16 cellular contexts compared by ENCODE assay signal in genomic region chr6:133995758-133996157, GRCh38. TPM values are rescaled to one million over a fixed set of nuclear protein-coding genes. Genes with fewer than 3 reads are reported as not detected.
A peak's percentile ranks its signal among the peaks of the same experiment; 100 is the strongest.
DNase-seq lines count a peak whose midpoint lies in the region; ATAC-seq, FAIRE-seq and TF ChIP-seq lines count a peak whose summit lies in the region.
"Had no signal": no experiment of that assay in that cellular context is flagged by ENCODE, and none has a peak within 500 bp of the region (broad histone marks: within the 10 kb centered on the region; RNA-seq: fewer than 3 reads in every experiment).

No MANE protein-coding gene starts in this region.

- no peak overlapping the region for H4K8ac ChIP-seq in H1 (ENCODE audit: extremely low read depth, insufficient read depth, low read length)

- no peak overlapping the region for H4K5ac ChIP-seq in H1 (ENCODE audit: insufficient read length, low read depth, low read length)

- no peak overlapping the region for H3K4ac ChIP-seq in H1 (replicated peaks; ENCODE audit: insufficient read length, low read depth, low read length)

- DNase-seq in PC-3 (no peak), H1 (ENCODE audit: low read depth in 1 of 2, low spot score in 2 of 2) (no peak), osteoblast (ENCODE audit: insufficient read length, low spot score, missing footprints) (no peak), BE2C (no peak)
- DNase-seq in activated CD4-positive, alpha-beta T cell treated with anti-CD3 and anti-CD28 coated beads for 4 hours, result no peak
- DNase-seq: AML-193; CD4-positive, CD25-positive, alpha-beta regulatory T cell; KG1 had no signal

- H3K36me3 ChIP-seq in ACC112 (ENCODE audit: insufficient read depth, low read length) (no peaks in the 10 kb centered on the region), PC-3 (ENCODE audit: low read depth, low read length) (no peaks in the 10 kb centered on the region), H1 (ENCODE audit: control insufficient read depth in 2 of 4, insufficient read depth in 4 of 4, low read length in 3 of 4) (no peaks in the 10 kb centered on the region), osteoblast (ENCODE audit: insufficient read depth, low read length) (no peaks in the 10 kb centered on the region), BE2C (no peaks in the 10 kb centered on the region; the same call in none of the 2 replicates)

- no peak overlapping the region for H3K4me3 ChIP-seq in ACC112 (ENCODE audit: low read depth, low read length)
- H3K4me3 ChIP-seq in PC-3 (ENCODE audit: low read length), result no peak overlapping the region
- H3K4me3 ChIP-seq in H1 (ENCODE audit: extremely low read depth in 1 of 4, insufficient read depth in 2 of 4, low read depth in 3 of 4, low read length in 4 of 4), result no peak overlapping the region
- H3K4me3 ChIP-seq in osteoblast (ENCODE audit: insufficient read depth, low read length), result no peak overlapping the region
- H3K4me3 ChIP-seq in BE2C (ENCODE audit: low read depth, low read length), result no peak overlapping the region
- H3K4me3 ChIP-seq: BLaER1 treated with 17β-estradiol and CSF1 and Interleukin-3, amounts not matched to agents 10 nM and 100 nM; GM12878 had no signal

- no TSS peak for BruUV-seq in PC-3 (replicated peaks; lab: Mats Ljungman, UMichigan)

- H3K9me2 ChIP-seq in PC-3 (replicated peaks; ENCODE audit: low read length), result no peaks in the 10 kb centered on the region

- no peak for TF ChIP-seq RAD21 in H1 (IDR thresholded peaks at IDR 0.05 in 1 of 2, conservative IDR thresholded peaks at IDR 0.05 in 1 of 2; ENCODE audit: low read depth in 2 of 2, low read length in 2 of 2)

- no peaks in the 10 kb centered on the region for H3K27me3 ChIP-seq in ACC112 (ENCODE audit: insufficient read depth, low read length)
- H3K27me3 ChIP-seq in PC-3 (ENCODE audit: low read length), result no peaks in the 10 kb centered on the region
- H3K27me3 ChIP-seq in H1 (replicated peaks in 1 of 4; ENCODE audit: control insufficient read depth in 3 of 4, extremely low read depth in 1 of 4, insufficient read depth in 3 of 4, low read length in 3 of 4), result no peaks in the 10 kb centered on the region
- H3K27me3 ChIP-seq in osteoblast (ENCODE audit: insufficient read depth, low read length), result no peaks in the 10 kb centered on the region
- H3K27me3 ChIP-seq in BE2C, result no peaks in the 10 kb centered on the region
- H3K27me3 ChIP-seq: BLaER1 treated with 17β-estradiol and CSF1 and Interleukin-3, amounts not matched to agents 10 nM and 100 nM had no signal

- no peaks in the 10 kb centered on the region for H3K9me3 ChIP-seq in PC-3 (ENCODE audit: low read length)
- no peaks in the 10 kb centered on the region; a peak in 1 of 4 replicates for H3K9me3 ChIP-seq in H1 (ENCODE audit: insufficient read depth in 2 of 2, low read depth in 1 of 2, low read length in 1 of 2)
- H3K9me3 ChIP-seq in osteoblast (ENCODE audit: low read depth, low read length), result no peaks in the 10 kb centered on the region
- H3K9me3 ChIP-seq in BE2C, result no peaks in the 10 kb centered on the region

- peak overlapping the region; percentile 53 for H3K4me2 ChIP-seq in PC-3 (ENCODE audit: low read length)
- no peak overlapping the region for H3K4me2 ChIP-seq in H1 (ENCODE audit: insufficient read depth in 1 of 2, low read depth in 2 of 2, low read length in 2 of 2)
- peak overlapping the region; percentile 27 for H3K4me2 ChIP-seq in osteoblast (ENCODE audit: insufficient read depth, low read length)
- H3K4me2 ChIP-seq: BLaER1 treated with 17β-estradiol and CSF1 and Interleukin-3, amounts not matched to agents 10 nM and 100 nM had no signal

- no peak for TF ChIP-seq POLR2A in H1 (IDR thresholded peaks at IDR 0.05; ENCODE audit: control extremely low read depth in 1 of 2, low read depth in 2 of 2, low read length in 2 of 2)

- H3K18ac ChIP-seq in H1 (ENCODE audit: extremely low read depth, low read length), result no peak overlapping the region

- 0 out of 2 replicates have a peak overlapping the region, but pooled peaks have one; percentile 88 for H2BK12ac ChIP-seq in H1 (ENCODE audit: low read depth, low read length)

- no peak for TF ChIP-seq EP300 in H1 (IDR thresholded peaks at IDR 0.05; ENCODE audit: borderline replicate concordance in 1 of 2, low read depth in 2 of 2, low read length in 2 of 2)

- H2AFZ ChIP-seq in ACC112 (ENCODE audit: low read length, unreplicated experiment) (no peak overlapping the region), PC-3 (ENCODE audit: low read length) (no peak overlapping the region), H1 (ENCODE audit: low read length) (no peak overlapping the region), osteoblast (ENCODE audit: low read length) (no peak overlapping the region)

- no peak overlapping the region for H3K14ac ChIP-seq in H1 (ENCODE audit: insufficient read length)

- H3K27ac ChIP-seq in ACC112 (ENCODE audit: low read depth, low read length) (peak overlapping the region; percentile 47; the same call in 1 of the 2 replicates), PC-3 (ENCODE audit: low read length) (peak overlapping the region; percentile 65), H1 (ENCODE audit: low read depth, low read length) (no peak overlapping the region), osteoblast (ENCODE audit: low read depth, low read length) (no peak overlapping the region)
- H3K27ac ChIP-seq: BLaER1 treated with 17β-estradiol and CSF1 and Interleukin-3, amounts not matched to agents 10 nM and 100 nM; HL-60 had no signal

- H3K23ac ChIP-seq in H1 (ENCODE audit: insufficient read length), result no peak overlapping the region

- no peak overlapping the region for H2AK5ac ChIP-seq in H1 (ENCODE audit: low read depth, low read length)

- H2BK15ac ChIP-seq in H1 (ENCODE audit: low read length), result no peak overlapping the region

- CTCF ChIA-PET in PC-3 (lab: Charles Lee), result no interaction called here
- CTCF ChIA-PET in H1 (lab: Charles Lee; ENCODE audit: partially characterized antibody), result interaction anchor here (0.5 to 5.3 kb wide), 8 partner anchors 16 to 136 kb away, joined by 3 to 31 read pairs (median 6); no protein-coding TSS in a partner anchor

- FAIRE-seq in H1 (lab: Jason Lieb, UNC), result no peak
- FAIRE-seq: GM12878, H54 had no signal

- TF ChIP-seq CTCF in PC-3 (conservative IDR thresholded peaks at IDR 0.05; ENCODE audit: low read depth, low read length), result no peak
- no peak for TF ChIP-seq CTCF in H1 (IDR thresholded peaks at IDR 0.05; ENCODE audit: control extremely low read depth in 1 of 3, insufficient read depth in 1 of 3, low read depth in 1 of 3, low read length in 3 of 3)
- no peak for TF ChIP-seq CTCF in osteoblast (IDR thresholded peaks at IDR 0.05; ENCODE audit: extremely low read depth, low read depth, low read length)
- no peak for TF ChIP-seq CTCF in BE2C (IDR thresholded peaks at IDR 0.05; ENCODE audit: low read depth, low read length)

- H3K9ac ChIP-seq in PC-3 (ENCODE audit: low read length) (no peak overlapping the region), H1 (replicated peaks in 1 of 4; ENCODE audit: extremely low read depth in 1 of 4, low read depth in 3 of 4, low read length in 3 of 4) (no peak overlapping the region)
- H3K9ac ChIP-seq: BLaER1 treated with 17β-estradiol and CSF1 and Interleukin-3, amounts not matched to agents 10 nM and 100 nM had no signal

- H2BK20ac ChIP-seq in H1 (ENCODE audit: low read length), result 0 out of 2 replicates have a peak overlapping the region, but pooled peaks have one; percentile 44

- H3K4me1 ChIP-seq in ACC112 (ENCODE audit: control insufficient read depth, insufficient read depth, low read length, unreplicated experiment), result peaks cover 29% of the 10 kb centered on the region
- H3K4me1 ChIP-seq in PC-3 (ENCODE audit: insufficient read depth, low read length), result peaks cover 39% of the 10 kb centered on the region
- peaks cover 0 to 5% (median 3%) of the 10 kb centered on the region in 4 experiments; a peak in 4 of 7 replicates for H3K4me1 ChIP-seq in H1 (replicated peaks in 1 of 4; ENCODE audit: control insufficient read depth in 3 of 4, insufficient read depth in 4 of 4, low read length in 3 of 4)
- H3K4me1 ChIP-seq in osteoblast (ENCODE audit: insufficient read depth, low read length), result peaks cover 40% of the 10 kb centered on the region
- H3K4me1 ChIP-seq in BE2C, result no peaks in the 10 kb centered on the region

- 77% methylated on average over 3 of the region's 3 CpGs; no CpG with 5 or more reads in 1 of the 2 experiments for WGBS in H1 (ENCODE audit: extremely low coverage in 1 of 2, insufficient coverage in 1 of 2, insufficient read length in 1 of 2, insufficient replicate concordance in 2 of 2, low coverage in 1 of 2, low lambda C conversion rate in 2 of 2, missing lambda C conversion rate in 1 of 2), 2 experiments

- H3F3A ChIP-seq in PC-3 (ENCODE audit: low read length, unreplicated experiment), result peaks cover 1% of the 10 kb centered on the region

- H3K56ac ChIP-seq in H1 (replicated peaks; ENCODE audit: insufficient read length, low read depth, low read length), result no peak overlapping the region

- no peaks in the 10 kb centered on the region for H4K20me1 ChIP-seq in PC-3 (ENCODE audit: low read length)
- no peaks in the 10 kb centered on the region for H4K20me1 ChIP-seq in H1 (replicated peaks in 1 of 2; ENCODE audit: control insufficient read depth in 1 of 2, insufficient read depth in 2 of 2, low read length in 2 of 2)
- H4K20me1 ChIP-seq in osteoblast (ENCODE audit: insufficient read depth, low read length), result no peaks in the 10 kb centered on the region
- H4K20me1 ChIP-seq: BLaER1 treated with 17β-estradiol and CSF1 and Interleukin-3, amounts not matched to agents 10 nM and 100 nM had no signal

- H3K79me1 ChIP-seq in H1 (ENCODE audit: low read depth, low read length), result no peaks in the 10 kb centered on the region; the same call in 1 of the 2 replicates

- no peak overlapping the region for H2BK120ac ChIP-seq in H1 (replicated peaks; ENCODE audit: low read depth, low read length)

- POLR2A ChIA-PET in PC-3 (lab: Charles Lee; ENCODE audit: unreplicated experiment), result no interaction called here
- POLR2A ChIA-PET in H1 (lab: Charles Lee; ENCODE audit: partially characterized antibody), result no interaction called here

- H3K79me2 ChIP-seq in ACC112 (ENCODE audit: control insufficient read depth, insufficient read depth, low read length, unreplicated experiment), result no peaks in the 10 kb centered on the region
- no peaks in the 10 kb centered on the region for H3K79me2 ChIP-seq in PC-3 (ENCODE audit: low read length)
- no peaks in the 10 kb centered on the region for H3K79me2 ChIP-seq in H1 (ENCODE audit: control insufficient read depth in 1 of 2, insufficient read depth in 2 of 2, low read length in 2 of 2)
- H3K79me2 ChIP-seq in osteoblast (ENCODE audit: insufficient read depth, low read length), result no peaks in the 10 kb centered on the region

- intact Hi-C loops in PC-3 (cut with micrococcal nuclease), result loop anchor here (2.0 kb wide), 1 partner anchor 19 kb away; no protein-coding TSS in a partner anchor

- no peaks in the 10 kb centered on the region for H3K23me2 ChIP-seq in H1 (ENCODE audit: low read depth, low read length)

- H4K91ac ChIP-seq in H1 (replicated peaks; ENCODE audit: insufficient read length, low read length), result no peak overlapping the region

- no peak for ATAC-seq in PC-3
- no peak for ATAC-seq in GM21367 (IDR thresholded peaks at IDR 0.05; ENCODE audit: unreplicated experiment)
- ATAC-seq: GM12878, HCT116 had no signal

- no peak overlapping the region for H2BK5ac ChIP-seq in H1 (ENCODE audit: low read depth, low read length)

RNA-seq across cellular contexts. Expression of gene TBPL1, which starts 42.7 kb away (rescaled TPM):
- total RNA-seq in PC-3 (2014; rRNA removed) (17.7 and 30.8 TPM in 2 replicates), osteoblast (11.5 and 14.1 TPM in 2 replicates)
- 66.3 and 67.0 TPM in 2 replicates for total RNA-seq in H1 (2021; fragmentation: NEBNext Ultra II Directional; extraction: Animal tissue kit (Norgen Biotek cat#: 25700))
- 19.5 and 32.5 TPM in 2 replicates for polyA plus RNA-seq in H1 (2011; rRNA removed)
- 44.7 TPM for polyA plus RNA-seq in H1 (2011; cell fraction: cytosol; rRNA removed)
- polyA plus RNA-seq in H1 (2011; cell fraction: nucleus; rRNA removed), result 39.2 TPM
- 35.6 to 61.1 TPM (median 49.4 TPM) in 4 replicates for polyA plus RNA-seq in H1 (2012, experiment 1 of 2)
- polyA plus RNA-seq in H1 (2012, experiment 2 of 2), result 21.8 TPM
- 69.9 TPM for polyA plus RNA-seq in H1 (2013, experiment 1 of 2)
- polyA plus RNA-seq in H1 (2013, experiment 2 of 2), result 75.1 TPM
- 16.6 and 28.6 TPM in 2 replicates for polyA minus RNA-seq in H1 (2011; rRNA and poly(A)+ RNA removed)
- polyA minus RNA-seq in H1 (2011; cell fraction: cytosol; rRNA and poly(A)+ RNA removed), result 39.0 TPM
- 19.7 TPM for polyA minus RNA-seq in H1 (2011; cell fraction: nucleus; rRNA and poly(A)+ RNA removed)
- polyA plus RNA-seq in BE2C (2012; ENCODE audit: insufficient read depth, insufficient read length, low read depth), result 63.0 TPM

RNA-seq across cellular contexts. Expression of gene SLC2A12, which starts 56.7 kb away (rescaled TPM):
- total RNA-seq in PC-3 (2014; rRNA removed) (0.81 and 1.3 TPM in 2 replicates), osteoblast (9.4 and 10.3 TPM in 2 replicates)
- 5.0 TPM in 2 replicates for total RNA-seq in H1 (2021; fragmentation: NEBNext Ultra II Directional; extraction: Animal tissue kit (Norgen Biotek cat#: 25700))
- polyA plus RNA-seq in H1 (2011; rRNA removed), result 2.9 and 4.8 TPM in 2 replicates
- 3.9 TPM for polyA plus RNA-seq in H1 (2011; cell fraction: cytosol; rRNA removed)
- 3.5 TPM for polyA plus RNA-seq in H1 (2011; cell fraction: nucleus; rRNA removed)
- polyA plus RNA-seq in H1 (2012, experiment 1 of 2), result 3.1 to 5.4 TPM (median 4.0 TPM) in 4 replicates
- 0.73 TPM for polyA plus RNA-seq in H1 (2012, experiment 2 of 2)
- 6.5 TPM for polyA plus RNA-seq in H1 (2013, experiment 1 of 2)
- polyA plus RNA-seq in H1 (2013, experiment 2 of 2), result 6.7 TPM
- polyA minus RNA-seq in H1 (2011; rRNA and poly(A)+ RNA removed), result 16.2 and 21.1 TPM in 2 replicates
- polyA minus RNA-seq in H1 (2011; cell fraction: cytosol; rRNA and poly(A)+ RNA removed), result 4.5 TPM
- 17.0 TPM for polyA minus RNA-seq in H1 (2011; cell fraction: nucleus; rRNA and poly(A)+ RNA removed)
- 0.22 TPM for polyA plus RNA-seq in BE2C (2012; ENCODE audit: insufficient read depth, insufficient read length, low read depth)
- total RNA-seq: A673; CD4-positive, CD25-positive, alpha-beta regulatory T cell had no signal

Comparison
In these comparisons a context has a peak if more than half of its experiments do, and no peak if none do; other contexts are left out.
1. H3K27ac ChIP-seq: peak in ACC112 (single experiment) and PC-3 (single experiment); none in H1 (single experiment) and osteoblast (single experiment).
2. H3K4me2 ChIP-seq: peak in PC-3 (single experiment) and osteoblast (single experiment); none in H1 (0 of 2).